Comparison of ENCODE assay signal across 8 cellular contexts in the genomic region with DNA sequence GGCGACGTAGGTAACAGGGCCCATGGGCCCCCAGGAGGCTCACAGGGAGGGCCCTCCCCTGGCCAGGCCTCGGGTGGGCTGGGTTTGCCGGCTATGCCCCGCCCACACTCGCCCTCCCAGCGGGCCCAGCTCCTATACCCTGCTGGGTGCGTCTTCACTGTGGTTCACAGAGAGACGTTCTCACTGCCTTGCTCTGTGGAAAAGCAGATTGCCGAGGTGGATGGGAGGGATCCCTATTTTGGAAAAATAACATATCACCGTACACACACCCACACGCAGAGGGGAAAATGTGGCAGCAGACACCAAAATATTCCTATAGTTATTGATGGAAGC. TPM values are rescaled to one million over a fixed set of nuclear protein-coding genes. Genes with fewer than 3 reads are reported as not detected.
DNase-seq lines count a peak whose midpoint lies in the region; ATAC-seq and TF ChIP-seq lines count a peak whose summit lies in the region.

No MANE protein-coding gene starts in this region.

- peaks cover 0 to 9% (median 6%) of the 10 kb centered on the region in 11 experiments; a peak in 10 of 22 replicates for H3K9me3 ChIP-seq in BLaER1 treated with 17β-estradiol and CSF1 and Interleukin-3, amounts not matched to agents 10 nM and 100 nM (replicated peaks in 1 of 11)
- H3K9me3 ChIP-seq in MG63 (no peaks in the 10 kb centered on the region), lower lobe of right lung (no peaks in the 10 kb centered on the region)

- DNase-seq in MG63 (peak; percentile 38), WTC11 (ENCODE audit: low spot score) (peak; percentile 44), T47D (ENCODE audit: low read depth in 1 of 2, low spot score in 1 of 2) (peak; percentile 41 to 52), lower lobe of right lung (peak; percentile 64), LoVo (ENCODE audit: low spot score) (no peak)
- DNase-seq in stimulated activated CD8-positive, alpha-beta memory T cell treated with anti-CD3 and anti-CD28 coated beads, Interleukin-2, amount 100 ng/mL, for 1 hour (ENCODE audit: low read depth in 2 of 2): peak; percentile 24 to 52

- TF ChIP-seq CTCF in WTC11 (IDR thresholded peaks at IDR 0.05): no peak
- TF ChIP-seq CTCF in lower lobe of right lung (IDR thresholded peaks at IDR 0.05): no peak

- peaks cover 10% of the 10 kb centered on the region for H3K9me3 Mint-ChIP-seq in WTC11

- H3K4me1 Mint-ChIP-seq in WTC11: peaks cover 23% of the 10 kb centered on the region

- ATAC-seq in GM21381 (IDR thresholded peaks at IDR 0.05; ENCODE audit: unreplicated experiment) (peak; percentile 36), WTC11 (peak; percentile 31), lower lobe of right lung (peak; percentile 62 to 64)

- POLR2A ChIA-PET in WTC11 (lab: Charles Lee): no interaction called here

- H3K36me3 Mint-ChIP-seq in WTC11: peaks cover 8% of the 10 kb centered on the region; the same call in 1 of the 2 replicates

- H3K4me1 ChIP-seq in BLaER1 treated with 17β-estradiol and CSF1 and Interleukin-3, amounts not matched to agents 10 nM and 100 nM: peaks cover 7 to 45% (median 31%) of the 10 kb centered on the region in 10 experiments; a peak in 18 of 20 replicates
- H3K4me1 ChIP-seq in lower lobe of right lung: peaks cover 26% of the 10 kb centered on the region

- peak overlapping the region in 9 of 11 experiments; percentile 72 to 87 (median 84); a peak in 14 of 22 replicates for H3K9ac ChIP-seq in BLaER1 treated with 17β-estradiol and CSF1 and Interleukin-3, amounts not matched to agents 10 nM and 100 nM

- H3K27me3 Mint-ChIP-seq in WTC11 (ENCODE audit: low read depth): peaks cover 20% of the 10 kb centered on the region

- H3K4me3 Mint-ChIP-seq in WTC11: peak overlapping the region; percentile 77

- H4K20me1 ChIP-seq in BLaER1 treated with 17β-estradiol and CSF1 and Interleukin-3, amounts not matched to agents 10 nM and 100 nM: no peaks in the 10 kb centered on the region

- H3K4me2 ChIP-seq in BLaER1 treated with 17β-estradiol and CSF1 and Interleukin-3, amounts not matched to agents 10 nM and 100 nM: peak overlapping the region; percentile 83 to 98 (median 92)

- CTCF ChIA-PET in WTC11 (lab: Charles Lee): interaction anchor here (1.1 to 2.6 kb wide), 6 partner anchors 8 to 55 kb away, joined by 3 to 20 read pairs (median 4); no protein-coding TSS in a partner anchor

- intact Hi-C loops in lower lobe of right lung (cut with DNase I): no loop called here

- H3K27ac ChIP-seq in BLaER1 treated with 17β-estradiol and CSF1 and Interleukin-3, amounts not matched to agents 10 nM and 100 nM: peak overlapping the region in 2 of 11 experiments; percentile 78 to 81; a peak in 4 of 22 replicates
- H3K27ac ChIP-seq in lower lobe of right lung: no peak overlapping the region

- in situ Hi-C loops in T47D (cut with HindIII; ENCODE audit: low pct_unique_long_range_greater_than_20kb, low sequenced_read_pairs): no loop called here

- H3K27ac Mint-ChIP-seq in WTC11: no peak overlapping the region

- H3K4me3 ChIP-seq in BLaER1 treated with 17β-estradiol and CSF1 and Interleukin-3, amounts not matched to agents 10 nM and 100 nM: peak overlapping the region; percentile 66 to 84 (median 73)
- no peak overlapping the region for H3K4me3 ChIP-seq in MG63
- H3K4me3 ChIP-seq in lower lobe of right lung: peak overlapping the region; percentile 75

- H3K36me3 ChIP-seq in BLaER1 treated with 17β-estradiol and CSF1 and Interleukin-3, amounts not matched to agents 10 nM and 100 nM: no peaks in the 10 kb centered on the region
- H3K36me3 ChIP-seq in MG63 (no peaks in the 10 kb centered on the region), lower lobe of right lung (no peaks in the 10 kb centered on the region)

- H3K27me3 ChIP-seq in BLaER1 treated with 17β-estradiol and CSF1 and Interleukin-3, amounts not matched to agents 10 nM and 100 nM: peaks cover 0 to 6% (median 0%) of the 10 kb centered on the region in 11 experiments; a peak in 2 of 22 replicates
- H3K27me3 ChIP-seq in MG63: no peaks in the 10 kb centered on the region
- no peaks in the 10 kb centered on the region for H3K27me3 ChIP-seq in lower lobe of right lung (ENCODE audit: low read depth)

TF ChIP-seq in WTC11, 78 proteins besides CTCF, POLR2A, EP300 and RAD21:
- no peak for TF ChIP-seq JUN (CRISPR knock-in tag; IDR thresholded peaks at IDR 0.05)
- TF ChIP-seq ZNF423 (CRISPR knock-in tag; IDR thresholded peaks at IDR 0.05): peak; percentile 57; the same call in 1 of the 2 replicates
- TF ChIP-seq GABPB1 (CRISPR knock-in tag; IDR thresholded peaks at IDR 0.05): no peak

RNA-seq across cellular contexts. Expression of a gene that starts 49.6 kb away (rescaled TPM):
- total RNA-seq in MG63 (2014; rRNA removed; shearing (Covaris generic); ENCODE audit: low replicate concordance): 6.0 and 6.8 TPM in 2 replicates
- total RNA-seq in WTC11 (2021) (8.7 to 11.5 TPM (median 11.0 TPM) in 3 replicates), lower lobe of right lung (10.9 TPM)
